In the genomic region with DNA sequence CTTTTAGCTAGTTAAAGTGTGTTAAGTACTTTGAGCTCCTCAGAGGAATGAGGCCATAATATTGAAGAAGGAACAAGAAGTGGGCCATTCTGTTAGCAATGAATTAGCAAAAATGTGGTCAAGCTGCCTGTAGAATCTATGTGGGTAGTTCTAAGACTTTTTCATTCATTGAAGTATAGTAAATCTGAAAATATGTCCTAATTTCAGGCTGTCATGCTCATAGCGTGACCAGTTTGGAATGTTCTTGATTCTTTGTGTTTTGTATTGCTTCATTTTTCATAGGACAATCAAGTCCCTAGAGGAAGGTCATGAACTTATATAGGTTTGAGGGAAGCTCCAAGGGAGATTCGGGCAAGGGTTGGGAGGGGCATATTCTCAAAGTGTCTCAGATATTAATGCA, we compare ENCODE assay signal across 23 cellular contexts.
"Had no signal": no experiment of that assay in that cellular context is flagged by ENCODE, and none has a peak within 500 bp of the region (broad histone marks: within the 10 kb centered on the region; RNA-seq: fewer than 3 reads in every experiment).

No MANE protein-coding gene starts in this region.

- H2AFZ ChIP-seq: hepatocyte had no signal

- H3K27ac ChIP-seq: colonic mucosa, esophagus muscularis mucosa, foreskin keratinocyte, gastrocnemius medialis, heart left ventricle, hepatocyte, left lung, lower lobe of right lung had no signal

- FAIRE-seq: endometrium, kidney had no signal

- H3K4me3 ChIP-seq: colonic mucosa, esophagus muscularis mucosa, gastrocnemius medialis, heart left ventricle, hepatocyte, left lung, lower lobe of right lung, mucosa of descending colon had no signal

- H3K36me3 ChIP-seq: colonic mucosa had no signal

- H3K9me3 ChIP-seq: colonic mucosa, esophagus muscularis mucosa, gastrocnemius medialis, heart left ventricle, left lung, lower lobe of right lung had no signal

- H3K79me2 ChIP-seq: hepatocyte had no signal

- H3K4me1 ChIP-seq: colonic mucosa, esophagus muscularis mucosa, foreskin keratinocyte, gastrocnemius medialis, heart left ventricle, left lung, lower lobe of right lung had no signal

- DNase-seq: cerebellar nuclear complex; colonic mucosa; cortex of kidney; effector CD8-positive, alpha-beta T cell; effector memory CD8-positive, alpha-beta T cell; endodermal cell; foreskin keratinocyte; gastrocnemius medialis; heart left ventricle; hypothalamus; immature natural killer cell; islet precursor cell; kidney; kidney glomerular epithelial cell; left cardiac atrium; left lung; left ventricle myocardium superior; lower lobe of right lung; mesenchymal stem cell; mucosa of descending colon had no signal

- H3K27me3 ChIP-seq: colonic mucosa, esophagus muscularis mucosa, foreskin keratinocyte, gastrocnemius medialis, heart left ventricle, hepatocyte, left lung had no signal

- H3K4me2 ChIP-seq: hepatocyte had no signal
